In genomic region chr9:71812385-71812784, GRCh38 we compare ENCODE assay signal across 9 cellular contexts. TPM values are rescaled to one million over a fixed set of nuclear protein-coding genes. Genes with fewer than 3 reads are reported as not detected.
DNase-seq lines count a peak whose midpoint lies in the region; ATAC-seq and TF ChIP-seq lines count a peak whose summit lies in the region.
"Had no signal": no experiment of that assay in that cellular context is flagged by ENCODE, and none has a peak within 500 bp of the region (broad histone marks: within the 10 kb centered on the region; RNA-seq: fewer than 3 reads in every experiment).

No MANE protein-coding gene starts in this region.

- H4K8ac ChIP-seq in IMR-90 (ENCODE audit: low read depth in 2 of 2, low read length in 2 of 2), result no peak overlapping the region

- TF ChIP-seq POLR2A in IMR-90 (IDR thresholded peaks at IDR 0.05; ENCODE audit: low read depth, low read length) (no peak), prostate gland (IDR thresholded peaks at IDR 0.05) (no peak)

- no peaks in the 10 kb centered on the region for H4K20me1 ChIP-seq in IMR-90 (ENCODE audit: insufficient read depth, low read length)

- no peak overlapping the region for H3K18ac ChIP-seq in IMR-90 (ENCODE audit: low read depth, low read length)

- H2BK20ac ChIP-seq in IMR-90 (ENCODE audit: low read depth, low read length), result no peak overlapping the region

- H3K27ac Mint-ChIP-seq in T-helper 2 cell treated with Interferon-gamma antibody and Interleukin-4, amounts not matched to agents 5 μg/mL and 100 μg/mL, for 36 hours, result no peak overlapping the region

- in situ Hi-C loops in IMR-90 (cut with MboI; ENCODE audit: low sequenced_read_pairs) (loop anchor here (25.0 kb wide), 2 partner anchors 450 to 525 kb away; no protein-coding TSS in a partner anchor), astrocyte of the spinal cord (cut with HindIII; ENCODE audit: low sequenced_read_pairs) (no loop called here)

- no peak overlapping the region for H2BK120ac ChIP-seq in IMR-90 (ENCODE audit: low read depth, low read length)

- no peak overlapping the region for H2BK5ac ChIP-seq in IMR-90 (ENCODE audit: low read depth, low read length, poor library complexity, severe bottlenecking)

- H3K27ac ChIP-seq in IMR-90 (ENCODE audit: insufficient read depth, low read length) (no peak overlapping the region), temporal lobe (ENCODE audit: low read depth, low read length) (peak overlapping the region; percentile 23), prostate gland (no peak overlapping the region)
- H3K27ac ChIP-seq: pancreas, PC-9 had no signal

- peaks cover 5% of the 10 kb centered on the region for H3K4me1 Mint-ChIP-seq in T-helper 2 cell treated with Interferon-gamma antibody and Interleukin-4, amounts not matched to agents 5 μg/mL and 100 μg/mL, for 36 hours (ENCODE audit: low read depth)

- H3K23ac ChIP-seq in IMR-90 (ENCODE audit: low read depth, low read length), result no peak overlapping the region

- no peaks in the 10 kb centered on the region for H3K9me1 ChIP-seq in IMR-90 (ENCODE audit: insufficient read depth, low read length)

- H3K4me1 ChIP-seq in IMR-90 (ENCODE audit: control insufficient read depth, insufficient read depth, low read length) (no peaks in the 10 kb centered on the region), prostate gland (replicated peaks) (no peaks in the 10 kb centered on the region)

- H4K91ac ChIP-seq in IMR-90 (ENCODE audit: insufficient read depth, low read depth, low read length), result no peak overlapping the region

- no peak overlapping the region for H3K4ac ChIP-seq in IMR-90 (ENCODE audit: low read depth, low read length)

- 71% methylated on average over 2 of the region's 4 CpGs; no CpG with 5 or more reads in 1 of the 2 experiments for WGBS in IMR-90 (ENCODE audit: extremely low coverage in 2 of 2, insufficient read length in 1 of 2), 2 experiments
- WGBS in prostate gland, result 91% methylated on average over 4 of the region's 4 CpGs

- POLR2A ChIA-PET in IMR-90 (lab: Charles Lee; ENCODE audit: unreplicated experiment), result no interaction called here

- DNase-seq in IMR-90, result peak; percentile 12
- peak; percentile 11 for DNase-seq in astrocyte of the spinal cord (ENCODE audit: low read depth, low spot score)
- peak; percentile 42 for DNase-seq in left ventricle myocardium superior
- no peak for DNase-seq in T-helper 2 cell treated with Interferon-gamma antibody and Interleukin-4, amounts not matched to agents 5 μg/mL and 100 μg/mL, for 36 hours (ENCODE audit: low spot score)
- DNase-seq in DMS114 treated with DMSO at 0.1 percent for 48 hours (lab: John Stamatoyannopoulos, UW; ENCODE audit: unreplicated experiment), result no peak
- DNase-seq in prostate gland (ENCODE audit: low spot score), result no peak
- DNase-seq: pancreas, PC-9 had no signal

- dilution Hi-C loops in IMR-90 (cut with HindIII; ENCODE audit: low sequenced_read_pairs, unreplicated experiment), result no loop called here

- no peak for TF ChIP-seq RAD21 in IMR-90 (IDR thresholded peaks at IDR 0.05; ENCODE audit: low read length)

- no peak overlapping the region for H3K4me3 ChIP-seq in IMR-90 (ENCODE audit: insufficient read depth, low read depth, low read length)
- H3K4me3 ChIP-seq in astrocyte of the spinal cord (ENCODE audit: low read depth, low read length), result no peak overlapping the region
- H3K4me3 ChIP-seq in prostate gland, result no peak overlapping the region
- H3K4me3 ChIP-seq: pancreas, PC-9 had no signal

- H3K9me3 Mint-ChIP-seq in T-helper 2 cell treated with Interferon-gamma antibody and Interleukin-4, amounts not matched to agents 5 μg/mL and 100 μg/mL, for 36 hours, result no peaks in the 10 kb centered on the region

- H3K9me3 ChIP-seq in IMR-90 (ENCODE audit: control insufficient read depth, insufficient read depth, low read length) (no peaks in the 10 kb centered on the region), prostate gland (no peaks in the 10 kb centered on the region)
- H3K9me3 ChIP-seq: pancreas had no signal

- TF ChIP-seq CTCF in IMR-90 (conservative IDR thresholded peaks at IDR 0.05; ENCODE audit: low read depth, low read length) (0 out of 2 replicates have a peak, but pooled peaks have one; percentile 2), astrocyte of the spinal cord (IDR thresholded peaks at IDR 0.05; ENCODE audit: low read depth, low read length) (peak; percentile 18), prostate gland (IDR thresholded peaks at IDR 0.05) (no peak)

- ATAC-seq in IMR-90 (ENCODE audit: low read depth) (no peak), left ventricle myocardium superior (peak; percentile 95)

- H3K36me3 ChIP-seq in IMR-90 (ENCODE audit: control insufficient read depth, insufficient read depth, low read length), result no peaks in the 10 kb centered on the region
- H3K36me3 ChIP-seq in prostate gland, result no peaks in the 10 kb centered on the region
- H3K36me3 ChIP-seq: pancreas had no signal

- H2BK15ac ChIP-seq in IMR-90 (ENCODE audit: low read depth, low read length), result no peak overlapping the region

- BruUV-seq in IMR-90 (replicated peaks; lab: Mats Ljungman, UMichigan), result no TSS peak

- peak overlapping the region; percentile 13 for H2AFZ ChIP-seq in IMR-90 (replicated peaks; ENCODE audit: low read length, poor library complexity)
- H2AFZ ChIP-seq: PC-9 had no signal

- no peak overlapping the region for H3K14ac ChIP-seq in IMR-90 (replicated peaks; ENCODE audit: low read depth, low read length)

- CTCF ChIA-PET in IMR-90 (lab: Yijun Ruan, JAX), result interaction anchor here (0.6 to 1.7 kb wide), 2 partner anchors 92 to 212 kb away, joined by 3 to 8 read pairs; no protein-coding TSS in a partner anchor

- H3K36me3 Mint-ChIP-seq in T-helper 2 cell treated with Interferon-gamma antibody and Interleukin-4, amounts not matched to agents 5 μg/mL and 100 μg/mL, for 36 hours (ENCODE audit: low read depth), result no peaks in the 10 kb centered on the region

- no peak overlapping the region for H4K5ac ChIP-seq in IMR-90 (ENCODE audit: low read depth, low read length)

- intact Hi-C loops in IMR-90 (cut with micrococcal nuclease) (no loop called here), left ventricle myocardium superior (cut with micrococcal nuclease) (no loop called here), prostate gland (cut with DNase I) (no loop called here)

- no peak overlapping the region for H2AK5ac ChIP-seq in IMR-90 (ENCODE audit: low read depth, low read length)

- peaks cover 4% of the 10 kb centered on the region for H3K27me3 Mint-ChIP-seq in T-helper 2 cell treated with Interferon-gamma antibody and Interleukin-4, amounts not matched to agents 5 μg/mL and 100 μg/mL, for 36 hours (ENCODE audit: low read depth)

- H3K4me2 ChIP-seq in IMR-90 (ENCODE audit: low read depth, low read length), result no peak overlapping the region
- H3K4me2 ChIP-seq: PC-9 had no signal

- H3K79me1 ChIP-seq in IMR-90 (ENCODE audit: low read depth in 1 of 2, low read length in 2 of 2), result no peaks in the 10 kb centered on the region

- no peak overlapping the region for H2AK9ac ChIP-seq in IMR-90 (replicated peaks; ENCODE audit: low read depth, low read length, poor library complexity)

- H3K4me3 Mint-ChIP-seq in T-helper 2 cell treated with Interferon-gamma antibody and Interleukin-4, amounts not matched to agents 5 μg/mL and 100 μg/mL, for 36 hours, result no peak overlapping the region

- H3K56ac ChIP-seq in IMR-90 (ENCODE audit: extremely low read depth, insufficient read depth, low read length), result no peak overlapping the region

- H3K27me3 ChIP-seq in IMR-90 (ENCODE audit: control insufficient read depth, insufficient read depth, low read length), result no peaks in the 10 kb centered on the region; the same call in none of the 2 replicates
- H3K27me3 ChIP-seq in prostate gland (replicated peaks; ENCODE audit: insufficient read depth), result no peaks in the 10 kb centered on the region
- H3K27me3 ChIP-seq: pancreas had no signal

- H3K9ac ChIP-seq in IMR-90 (ENCODE audit: low read depth, low read length), result no peak overlapping the region

TF ChIP-seq in IMR-90, 13 proteins besides CTCF, POLR2A, EP300 and RAD21 (continues in another document):
- TF ChIP-seq, protein P1, sequence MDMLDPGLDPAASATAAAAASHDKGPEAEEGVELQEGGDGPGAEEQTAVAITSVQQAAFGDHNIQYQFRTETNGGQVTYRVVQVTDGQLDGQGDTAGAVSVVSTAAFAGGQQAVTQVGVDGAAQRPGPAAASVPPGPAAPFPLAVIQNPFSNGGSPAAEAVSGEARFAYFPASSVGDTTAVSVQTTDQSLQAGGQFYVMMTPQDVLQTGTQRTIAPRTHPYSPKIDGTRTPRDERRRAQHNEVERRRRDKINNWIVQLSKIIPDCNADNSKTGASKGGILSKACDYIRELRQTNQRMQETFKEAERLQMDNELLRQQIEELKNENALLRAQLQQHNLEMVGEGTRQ (IDR thresholded peaks at IDR 0.05; ENCODE audit: low read depth, low read length), result no peak
- TF ChIP-seq, protein P2, sequence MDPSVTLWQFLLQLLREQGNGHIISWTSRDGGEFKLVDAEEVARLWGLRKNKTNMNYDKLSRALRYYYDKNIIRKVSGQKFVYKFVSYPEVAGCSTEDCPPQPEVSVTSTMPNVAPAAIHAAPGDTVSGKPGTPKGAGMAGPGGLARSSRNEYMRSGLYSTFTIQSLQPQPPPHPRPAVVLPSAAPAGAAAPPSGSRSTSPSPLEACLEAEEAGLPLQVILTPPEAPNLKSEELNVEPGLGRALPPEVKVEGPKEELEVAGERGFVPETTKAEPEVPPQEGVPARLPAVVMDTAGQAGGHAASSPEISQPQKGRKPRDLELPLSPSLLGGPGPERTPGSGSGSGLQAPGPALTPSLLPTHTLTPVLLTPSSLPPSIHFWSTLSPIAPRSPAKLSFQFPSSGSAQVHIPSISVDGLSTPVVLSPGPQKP (IDR thresholded peaks at IDR 0.05; ENCODE audit: borderline replicate concordance, low read depth, low read length), result no peak
- TF ChIP-seq RCOR1 (IDR thresholded peaks at IDR 0.05; ENCODE audit: insufficient replicate concordance, low read length), result no peak
- no peak for TF ChIP-seq FOS (IDR thresholded peaks at IDR 0.05; ENCODE audit: low read depth, low read length)
- TF ChIP-seq CEBPB (IDR thresholded peaks at IDR 0.05; ENCODE audit: low read depth, low read length), result no peak
- no peak for TF ChIP-seq SMC3 (IDR thresholded peaks at IDR 0.05; ENCODE audit: low read depth, low read length)
- TF ChIP-seq NFE2L2 (IDR thresholded peaks at IDR 0.05; ENCODE audit: low read depth, low read length), result no peak
- no peak for TF ChIP-seq MAZ (IDR thresholded peaks at IDR 0.05; ENCODE audit: borderline replicate concordance, low read depth, low read length)
- no peak for TF ChIP-seq MXI1 (IDR thresholded peaks at IDR 0.05; ENCODE audit: borderline replicate concordance, low read depth, low read length)
- TF ChIP-seq BHLHE40 (IDR thresholded peaks at IDR 0.05; ENCODE audit: low read depth, low read length), result no peak
- no peak for TF ChIP-seq CHD1 (IDR thresholded peaks at IDR 0.05; ENCODE audit: low read depth, low read length)
- no peak for TF ChIP-seq RFX5 (IDR thresholded peaks at IDR 0.05; ENCODE audit: low read depth, low read length)

RNA-seq across cellular contexts. Expression of gene CEMIP2, which starts 44.1 kb away (rescaled TPM):
- 58.6 and 65.2 TPM in 2 replicates for total RNA-seq in IMR-90 (2012; rRNA removed)
- polyA plus RNA-seq in IMR-90 (2012; rRNA removed), result 67.4 and 71.2 TPM in 2 replicates
- polyA plus RNA-seq in IMR-90 (2012; cell fraction: cytosol; rRNA removed), result 38.0 and 40.7 TPM in 2 replicates
- 28.2 and 53.3 TPM in 2 replicates for polyA plus RNA-seq in IMR-90 (2012; cell fraction: nucleus; rRNA removed; ENCODE audit: low replicate concordance)
- total RNA-seq in left ventricle myocardium superior, result 8.7 TPM
- total RNA-seq in temporal lobe, result 47.0 TPM
- 10 to 100 TPM; 20.4 to 86.5 TPM for total RNA-seq in prostate gland

Comparison
In these comparisons a context has a peak if more than half of its experiments do, and no peak if none do; other contexts are left out.
1. DNase-seq: peak in IMR-90 (single experiment), astrocyte of the spinal cord (single experiment) and left ventricle myocardium superior (single experiment); none in T-helper 2 cell treated with Interferon-gamma antibody and Interleukin-4, amounts not matched to agents 5 μg/mL and 100 μg/mL, for 36 hours (single experiment), DMS114 treated with DMSO at 0.1 percent for 48 hours (single experiment) and prostate gland (single experiment).
2. CTCF ChIP-seq: peak in IMR-90 (single experiment) and astrocyte of the spinal cord (single experiment); none in prostate gland (0 of 4).